In the genomic region with DNA sequence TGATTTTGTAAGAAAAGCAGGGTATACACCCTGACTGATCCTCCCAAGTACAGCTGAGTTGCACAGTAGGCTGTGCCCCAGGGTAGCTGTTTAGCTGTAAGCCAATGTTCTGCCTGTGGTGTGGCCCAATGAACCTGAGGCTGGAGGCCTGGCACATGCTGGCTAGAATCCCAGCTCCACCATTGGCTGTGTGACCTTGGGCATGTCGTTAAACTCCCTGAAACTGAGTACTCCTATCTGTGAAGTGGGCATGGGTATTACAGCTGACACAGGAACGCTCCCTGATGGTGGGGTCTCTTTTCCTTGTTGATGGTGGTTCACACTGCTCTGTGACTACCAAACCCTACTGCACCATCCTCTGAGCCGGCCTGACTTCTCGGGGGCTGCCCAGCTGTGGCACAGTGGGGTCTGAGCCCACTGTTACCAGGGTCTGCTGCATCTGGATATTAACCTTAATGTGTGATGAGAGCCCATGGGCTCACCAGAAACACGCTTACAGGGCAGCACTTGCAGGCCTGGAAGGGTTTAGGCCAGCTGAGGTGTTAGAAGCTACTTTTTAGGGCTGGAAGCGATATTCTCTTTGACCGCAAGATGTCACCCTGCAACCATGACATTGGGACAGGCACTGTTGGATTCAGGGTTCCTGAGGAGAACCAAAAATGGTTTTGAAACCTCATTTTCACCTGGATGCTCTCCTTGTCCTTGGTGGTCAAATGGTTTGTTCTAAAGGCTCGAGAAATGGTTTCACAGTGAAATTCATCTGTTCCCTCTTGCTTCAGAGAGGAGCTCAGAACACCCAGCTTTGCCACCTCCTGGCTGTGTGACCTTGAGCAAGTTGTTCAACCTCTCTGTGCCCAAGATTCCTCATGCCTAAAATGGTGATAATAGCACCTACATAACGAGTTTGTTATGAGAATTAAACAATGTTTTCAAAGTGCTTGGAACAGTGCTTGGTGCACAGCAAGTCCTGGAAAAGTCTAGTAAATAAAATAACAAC, we compare ENCODE assay signal across 8 cellular contexts. TPM values are rescaled to one million over a fixed set of nuclear protein-coding genes. Genes with fewer than 3 reads are reported as not detected.
A peak's percentile ranks its signal among the peaks of the same experiment; 100 is the strongest.
DNase-seq lines count a peak whose midpoint lies in the region; ATAC-seq and TF ChIP-seq lines count a peak whose summit lies in the region.

No MANE protein-coding gene starts in this region.

- WGBS in lower leg skin, 2 donors = 36 to 45% methylated on average over 9 of the region's 9 CpGs

- DNase-seq in NCI-H510A treated with DMSO at 0.1 percent for 48 hours (lab: John Stamatoyannopoulos, UW) = peak; percentile 49
- DNase-seq in NCI-H510A (lab: John Stamatoyannopoulos, UW) = no peak
- peak; percentile 55 for DNase-seq in MV-4-11 (lab: John Stamatoyannopoulos, UW)
- peak; percentile 22 to 44 for DNase-seq in activated CD4-positive, alpha-beta T cell treated with anti-CD3 and anti-CD28 coated beads for 24 hours (ENCODE audit: low read depth in 2 of 2)
- DNase-seq in dermis microvascular lymphatic vessel endothelial cell (ENCODE audit: low read depth in 2 of 2) = peak; percentile 48 to 58
- DNase-seq in lower leg skin (ENCODE audit: low spot score in 2 of 2) = peak; percentile 43 to 84
- peak; percentile 16 to 56 (median 32) for DNase-seq in stimulated activated naive CD4-positive, alpha-beta T cell (lab: John Stamatoyannopoulos, UW)

- intact Hi-C loops in lower leg skin (cut with DNase I; ENCODE audit: low total_unique reads) = no loop called here

- TF ChIP-seq CTCF in lower leg skin (IDR thresholded peaks at IDR 0.05) = peak in 1 of 3 donors; percentile 65

- ATAC-seq in HG02840 (IDR thresholded peaks at IDR 0.05; ENCODE audit: low FRiP score, unreplicated experiment) = no peak

- TF ChIP-seq POLR2A in lower leg skin (IDR thresholded peaks at IDR 0.05) = no peak

- H3K4me3 ChIP-seq in lower leg skin (ENCODE audit: low read depth, poor library complexity, severe bottlenecking) = no peak overlapping the region

RNA-seq across cellular contexts. Expression of a gene that starts 6.8 kb away (rescaled TPM):
- total RNA-seq in dermis microvascular lymphatic vessel endothelial cell (under 0.01 and 0.13 TPM in 2 replicates), lower leg skin (10 to 100 TPM; 18.3 to 48.9 (median 23.6) TPM)

Comparison
In these comparisons a context has a peak if more than half of its experiments do, and no peak if none do; other contexts are left out.
1. RNA of a gene that starts 6.8 kb away (total RNA-seq): 18.3 to 48.9 TPM in lower leg skin; under 0.01 to 0.13 TPM in dermis microvascular lymphatic vessel endothelial cell; every median in the first group is over 10 times any median in the second.